ENCODE assay signal across 9 cellular contexts in the genomic region with DNA sequence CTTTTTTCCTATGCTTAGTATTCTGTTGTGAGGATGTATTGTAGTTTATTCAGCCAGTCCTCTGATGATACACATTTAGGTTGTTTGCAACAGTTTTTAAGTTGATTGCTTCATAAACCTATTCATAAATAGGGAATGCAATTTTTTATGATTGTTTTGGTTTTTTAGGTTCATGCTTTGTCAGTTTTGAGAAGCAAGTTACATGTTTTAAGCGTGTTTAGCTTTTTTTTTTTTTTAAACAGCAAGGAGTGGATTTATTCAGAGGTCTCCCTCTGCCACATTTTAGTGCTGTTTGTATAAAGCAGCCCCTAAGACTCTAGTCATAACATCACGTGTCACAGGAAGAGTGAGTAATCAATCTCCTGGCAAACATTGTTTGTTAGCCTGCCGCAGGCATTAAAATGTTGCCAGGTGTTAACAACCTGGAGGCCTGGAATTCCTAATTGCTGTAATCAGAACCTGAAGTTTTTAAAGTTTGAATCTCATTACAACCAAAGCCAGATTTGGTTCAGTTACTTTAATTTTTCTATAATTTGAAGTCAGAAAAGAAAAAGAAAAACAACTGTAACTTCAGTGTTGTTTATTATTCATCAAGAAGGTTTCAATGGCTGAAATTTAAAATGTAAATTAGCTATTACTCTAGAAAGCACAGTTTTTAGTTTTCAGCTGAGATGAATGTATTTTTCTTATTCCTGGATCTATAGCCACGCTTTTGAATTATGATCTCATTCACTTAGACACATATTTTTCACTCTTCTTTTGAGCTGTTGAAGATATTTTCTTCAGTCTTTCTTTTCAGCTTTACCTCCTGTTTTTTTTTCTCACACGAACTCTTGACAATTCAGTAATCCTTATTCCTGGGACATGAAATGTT. TPM values are rescaled to one million over a fixed set of nuclear protein-coding genes. Genes with fewer than 3 reads are reported as not detected.
A peak's percentile ranks its signal among the peaks of the same experiment; 100 is the strongest.
DNase-seq lines count a peak whose midpoint lies in the region; ATAC-seq and TF ChIP-seq lines count a peak whose summit lies in the region.
"Had no signal": no experiment of that assay in that cellular context is flagged by ENCODE, and none has a peak within 500 bp of the region (broad histone marks: within the 10 kb centered on the region; RNA-seq: fewer than 3 reads in every experiment).

No MANE protein-coding gene starts in this region.

- DNase-seq in GM23248 (peak; percentile 82), NCI-H146 treated with DMSO at 0.1 percent for 48 hours (lab: John Stamatoyannopoulos, UW; ENCODE audit: unreplicated experiment) (peak; percentile 71), HK-2 (ENCODE audit: unreplicated experiment) (no peak)
- no peak for DNase-seq in naive thymus-derived CD4-positive, alpha-beta T cell
- DNase-seq in stimulated activated CD4-positive, alpha-beta T cell treated with anti-CD3 and anti-CD28 coated beads, Interleukin-2, amount 100 ng/mL, for 24 hours, result no peak
- DNase-seq in effector CD4-positive, alpha-beta T cell, result no peak
- DNase-seq: left cardiac atrium had no signal

- in situ Hi-C loops in GM23248 (cut with MboI), result loop anchor here (10.0 to 25.0 kb wide), 3 partner anchors 53 to 396 kb away; no protein-coding TSS in a partner anchor

- peaks cover 21% of the 10 kb centered on the region for H3K36me3 Mint-ChIP-seq in brain
- H3K36me3 Mint-ChIP-seq in naive thymus-derived CD4-positive, alpha-beta T cell, result peaks cover 14 to 45% (median 33%) of the 10 kb centered on the region in 5 donors

- peak overlapping the region; percentile 58 for H3K27ac ChIP-seq in GM23248
- H3K27ac ChIP-seq in naive thymus-derived CD4-positive, alpha-beta T cell (ENCODE audit: low read depth, low read length), result peak overlapping the region; percentile 34

- no peak for ATAC-seq in naive thymus-derived CD4-positive, alpha-beta T cell
- ATAC-seq in GM18907 (IDR thresholded peaks at IDR 0.05; ENCODE audit: unreplicated experiment), result no peak

- H3F3A ChIP-seq in GM23248 (ENCODE audit: insufficient read depth), result peaks cover 49% of the 10 kb centered on the region

- intact Hi-C loops in naive thymus-derived CD4-positive, alpha-beta T cell (cut with micrococcal nuclease), result no loop called here

- H2AFZ ChIP-seq in GM23248, result no peak overlapping the region

- H3K9me3 ChIP-seq in GM23248 (ENCODE audit: low read depth), result no peaks in the 10 kb centered on the region
- no peaks in the 10 kb centered on the region for H3K9me3 ChIP-seq in naive thymus-derived CD4-positive, alpha-beta T cell (ENCODE audit: control insufficient read depth in 2 of 3, low read length in 3 of 3)

- no peaks in the 10 kb centered on the region for H3K27me3 ChIP-seq in GM23248 (replicated peaks; ENCODE audit: insufficient read depth)
- H3K27me3 ChIP-seq in naive thymus-derived CD4-positive, alpha-beta T cell (ENCODE audit: control insufficient read depth in 2 of 2, insufficient read depth in 2 of 2, low read length in 2 of 2), result no peaks in the 10 kb centered on the region

- H3K4me1 ChIP-seq in GM23248 (ENCODE audit: insufficient read depth), result peaks cover 70% of the 10 kb centered on the region
- H3K4me1 ChIP-seq in naive thymus-derived CD4-positive, alpha-beta T cell (ENCODE audit: control insufficient read depth in 2 of 2, insufficient read depth in 2 of 2, low read length in 2 of 2), result peaks cover 18 to 27% of the 10 kb centered on the region in 2 donors

- no peaks in the 10 kb centered on the region for H3K27me3 Mint-ChIP-seq in brain
- H3K27me3 Mint-ChIP-seq in naive thymus-derived CD4-positive, alpha-beta T cell, result no peaks in the 10 kb centered on the region

- H3K9ac ChIP-seq in GM23248, result peak overlapping the region; percentile 40

- TF ChIP-seq CTCF in brain (conservative IDR thresholded peaks at IDR 0.05), result no peak

- 31 to 32% methylated on average over 5 of the region's 5 CpGs for WGBS in GM23248 (ENCODE audit: low coverage in 1 of 2, low lambda C conversion rate in 2 of 2, missing lambda C conversion rate in 2 of 2), 2 experiments

- H4K20me1 ChIP-seq in GM23248 (ENCODE audit: insufficient read depth), result no peaks in the 10 kb centered on the region

- H3K4me3 ChIP-seq in GM23248, result peak overlapping the region; percentile 15; the same call in 1 of the 2 replicates
- H3K4me3 ChIP-seq in naive thymus-derived CD4-positive, alpha-beta T cell (ENCODE audit: low read length), result no peak overlapping the region

- 0 out of 2 replicates have a peak, but pooled peaks cover 3% of the 10 kb centered on the region for H3K36me3 ChIP-seq in GM23248 (ENCODE audit: low read depth)
- peaks cover 0 to 18% (median 0%) of the 10 kb centered on the region in 3 experiments for H3K36me3 ChIP-seq in naive thymus-derived CD4-positive, alpha-beta T cell (ENCODE audit: control insufficient read depth in 2 of 3, insufficient read depth in 3 of 3, low read length in 3 of 3)

- H3K9me2 ChIP-seq in GM23248 (ENCODE audit: insufficient read depth), result no peaks in the 10 kb centered on the region

- POLR2A ChIA-PET in naive thymus-derived CD4-positive, alpha-beta T cell (lab: Charles Lee), result interaction anchor here (0.6 to 1.4 kb wide), 2 partner anchors 71 to 76 kb away, joined by 3 to 4 read pairs; no protein-coding TSS in a partner anchor

- peak overlapping the region; percentile 58 for H3K4me2 ChIP-seq in GM23248 (ENCODE audit: unreplicated experiment)

- H3K4me3 Mint-ChIP-seq in brain, result peak overlapping the region in 1 of 5 experiments; percentile 64
- peak overlapping the region in 3 of 10 donors; percentile 14 to 47 (median 33) for H3K4me3 Mint-ChIP-seq in naive thymus-derived CD4-positive, alpha-beta T cell

- H3K27ac Mint-ChIP-seq in brain, result peak overlapping the region in 4 of 5 experiments; percentile 34 to 84 (median 70)
- H3K27ac Mint-ChIP-seq in naive thymus-derived CD4-positive, alpha-beta T cell, result peak overlapping the region; percentile 28 to 89 (median 74)

- H3K9me3 Mint-ChIP-seq in brain, result peaks cover 0 to 6% (median 3%) of the 10 kb centered on the region in 5 experiments
- peaks cover 0 to 3% (median 0%) of the 10 kb centered on the region in 11 donors for H3K9me3 Mint-ChIP-seq in naive thymus-derived CD4-positive, alpha-beta T cell

- CTCF ChIA-PET in naive thymus-derived CD4-positive, alpha-beta T cell (lab: Charles Lee), result interaction anchor here (0.6 to 3.2 kb wide), 6 partner anchors 13 to 81 kb away, joined by 3 to 33 read pairs (median 4); a partner anchor contains a TSS

- H3K79me2 ChIP-seq in GM23248 (ENCODE audit: insufficient read depth), result peaks cover 30% of the 10 kb centered on the region

- H3K4me1 Mint-ChIP-seq in brain, result peaks cover 28% of the 10 kb centered on the region
- peaks cover 22 to 84% (median 76%) of the 10 kb centered on the region in 7 donors for H3K4me1 Mint-ChIP-seq in naive thymus-derived CD4-positive, alpha-beta T cell

RNA-seq across cellular contexts. Expression of a gene that starts 59.2 kb away (rescaled TPM):
- total RNA-seq in GM23248 (2014; rRNA removed; shearing (Covaris generic)), result 0.11 and 0.25 TPM in 2 replicates
- polyA plus RNA-seq in GM23248 (2016; fragmentation: Nextera tagmentation; extraction: Ambion mirVana) (0.55 and 0.99 TPM in 2 replicates), brain (ENCODE audit: insufficient read depth, low read depth, low replicate concordance) (9.7 TPM)
- under 1 TPM in 1 of 5 experiments, not detected in 4; 0.12 TPM for total RNA-seq in naive thymus-derived CD4-positive, alpha-beta T cell
- polyA plus RNA-seq in naive thymus-derived CD4-positive, alpha-beta T cell, result under 1 TPM; 0.07 to 0.08 TPM

Comparison
In these comparisons a context has a peak if more than half of its experiments do, and no peak if none do; other contexts are left out.
1. DNase-seq: peak in GM23248 (single experiment) and NCI-H146 treated with DMSO at 0.1 percent for 48 hours (single experiment); none in naive thymus-derived CD4-positive, alpha-beta T cell (0 of 9), stimulated activated CD4-positive, alpha-beta T cell treated with anti-CD3 and anti-CD28 coated beads, Interleukin-2, amount 100 ng/mL, for 24 hours (0 of 2), effector CD4-positive, alpha-beta T cell (single experiment) and HK-2 (single experiment).